9 cellular contexts compared by ENCODE assay signal in genomic region chr4:156475322-156475721, GRCh38.
DNase-seq lines count a peak whose midpoint lies in the region; ATAC-seq and TF ChIP-seq lines count a peak whose summit lies in the region.
"Had no signal": no experiment of that assay in that cellular context is flagged by ENCODE, and none has a peak within 500 bp of the region (broad histone marks: within the 10 kb centered on the region; RNA-seq: fewer than 3 reads in every experiment).

No MANE protein-coding gene starts in this region.

- peak; percentile 39 for DNase-seq in AG09309 (ENCODE audit: low read depth)
- peak; percentile 56 for DNase-seq in HT1080 (ENCODE audit: low read depth)
- DNase-seq in RPMI7951 (ENCODE audit: low read depth) = peak; percentile 69
- peak; percentile 51 to 72 for DNase-seq in foreskin keratinocyte
- DNase-seq in gastrocnemius medialis = no peak
- DNase-seq in cerebellum (ENCODE audit: low spot score) = no peak
- DNase-seq in activated CD4-positive, alpha-beta T cell treated with anti-CD3 and anti-CD28 coated beads, Interleukin-2, amount 10 ng/mL, durations not matched to agents 24 days and 14 days = no peak

- in situ Hi-C loops in gastrocnemius medialis (cut with MboI; ENCODE audit: low sequenced_read_pairs in 4 of 4) = loop anchor here (5.0 to 10.0 kb wide), 2 partner anchors 569 to 572 kb away; no protein-coding TSS in a partner anchor

- intact Hi-C loops in gastrocnemius medialis (cut with DNase I; ENCODE audit: low total_unique reads) = loop anchor here (2.0 to 5.0 kb wide), 3 partner anchors 201 to 1502 kb away; no protein-coding TSS in a partner anchor
- intact Hi-C loops in activated CD4-positive, alpha-beta T cell treated with anti-CD3 and anti-CD28 coated beads, Interleukin-2, amount 10 ng/mL, durations not matched to agents 24 days and 14 days (cut with micrococcal nuclease) = no loop called here

- no peak overlapping the region for H3K4me3 ChIP-seq in AG09309 (ENCODE audit: control insufficient read depth, low read depth, low read length)
- H3K4me3 ChIP-seq in gastrocnemius medialis = no peak overlapping the region

- peak; percentile 53 for TF ChIP-seq CTCF in AG09309 (IDR thresholded peaks at IDR 0.05; ENCODE audit: control insufficient read depth, insufficient read depth, low read depth, low read length, missing control alignments)
- peak; percentile 93 for TF ChIP-seq CTCF in foreskin keratinocyte (conservative IDR thresholded peaks at IDR 0.05)
- TF ChIP-seq CTCF in gastrocnemius medialis (IDR thresholded peaks at IDR 0.05 in 4 of 5, conservative IDR thresholded peaks at IDR 0.05 in 1 of 5) = peak in 4 of 5 experiments; percentile 20 to 47 (median 34)

- no peak for TF ChIP-seq POLR2A in gastrocnemius medialis (IDR thresholded peaks at IDR 0.05)

- no peak overlapping the region for H3K4me3 Mint-ChIP-seq in activated CD4-positive, alpha-beta T cell treated with anti-CD3 and anti-CD28 coated beads, Interleukin-2, amount 10 ng/mL, durations not matched to agents 24 days and 14 days
- H3K4me3 Mint-ChIP-seq: activated naive CD8-positive, alpha-beta T cell had no signal

- H3K4me1 ChIP-seq in foreskin keratinocyte = peaks cover 11% of the 10 kb centered on the region
- H3K4me1 ChIP-seq in gastrocnemius medialis = no peaks in the 10 kb centered on the region

- no peaks in the 10 kb centered on the region for H3K27me3 Mint-ChIP-seq in activated CD4-positive, alpha-beta T cell treated with anti-CD3 and anti-CD28 coated beads, Interleukin-2, amount 10 ng/mL, durations not matched to agents 24 days and 14 days
- H3K27me3 Mint-ChIP-seq: activated naive CD8-positive, alpha-beta T cell had no signal

- no peaks in the 10 kb centered on the region for H3K36me3 Mint-ChIP-seq in activated CD4-positive, alpha-beta T cell treated with anti-CD3 and anti-CD28 coated beads, Interleukin-2, amount 10 ng/mL, durations not matched to agents 24 days and 14 days (ENCODE audit: low read depth)
- H3K36me3 Mint-ChIP-seq: activated naive CD8-positive, alpha-beta T cell had no signal

- no peaks in the 10 kb centered on the region for H3K4me1 Mint-ChIP-seq in activated CD4-positive, alpha-beta T cell treated with anti-CD3 and anti-CD28 coated beads, Interleukin-2, amount 10 ng/mL, durations not matched to agents 24 days and 14 days

- no peaks in the 10 kb centered on the region for H3K36me3 ChIP-seq in gastrocnemius medialis

- H3K27ac ChIP-seq in foreskin keratinocyte (peak overlapping the region; percentile 91), gastrocnemius medialis (no peak overlapping the region)

- H3K27ac Mint-ChIP-seq in activated CD4-positive, alpha-beta T cell treated with anti-CD3 and anti-CD28 coated beads, Interleukin-2, amount 10 ng/mL, durations not matched to agents 24 days and 14 days = no peak overlapping the region
- H3K27ac Mint-ChIP-seq: activated naive CD8-positive, alpha-beta T cell had no signal

- no peaks in the 10 kb centered on the region for H3K27me3 ChIP-seq in foreskin keratinocyte
- no peaks in the 10 kb centered on the region for H3K27me3 ChIP-seq in gastrocnemius medialis

- H3K9me3 ChIP-seq in gastrocnemius medialis = no peaks in the 10 kb centered on the region

- no peaks in the 10 kb centered on the region for H3K9me3 Mint-ChIP-seq in activated CD4-positive, alpha-beta T cell treated with anti-CD3 and anti-CD28 coated beads, Interleukin-2, amount 10 ng/mL, durations not matched to agents 24 days and 14 days

- ATAC-seq in foreskin keratinocyte (peak; percentile 48), gastrocnemius medialis (peak; percentile 50 to 66), GM21447 (IDR thresholded peaks at IDR 0.05; ENCODE audit: unreplicated experiment) (no peak)

Comparison
In these comparisons a context has a peak if more than half of its experiments do, and no peak if none do; other contexts are left out.
1. DNase-seq: peak in AG09309 (single experiment), HT1080 (single experiment), RPMI7951 (single experiment) and foreskin keratinocyte (2 of 2); none in gastrocnemius medialis (0 of 2), cerebellum (single experiment) and activated CD4-positive, alpha-beta T cell treated with anti-CD3 and anti-CD28 coated beads, Interleukin-2, amount 10 ng/mL, durations not matched to agents 24 days and 14 days (single experiment).
2. CTCF ChIP-seq: peak in every context shown above with its lines; median percentile 93 in foreskin keratinocyte; 53 in AG09309; 34 in gastrocnemius medialis.